12 cellular contexts compared by ENCODE assay signal in the genomic region with DNA sequence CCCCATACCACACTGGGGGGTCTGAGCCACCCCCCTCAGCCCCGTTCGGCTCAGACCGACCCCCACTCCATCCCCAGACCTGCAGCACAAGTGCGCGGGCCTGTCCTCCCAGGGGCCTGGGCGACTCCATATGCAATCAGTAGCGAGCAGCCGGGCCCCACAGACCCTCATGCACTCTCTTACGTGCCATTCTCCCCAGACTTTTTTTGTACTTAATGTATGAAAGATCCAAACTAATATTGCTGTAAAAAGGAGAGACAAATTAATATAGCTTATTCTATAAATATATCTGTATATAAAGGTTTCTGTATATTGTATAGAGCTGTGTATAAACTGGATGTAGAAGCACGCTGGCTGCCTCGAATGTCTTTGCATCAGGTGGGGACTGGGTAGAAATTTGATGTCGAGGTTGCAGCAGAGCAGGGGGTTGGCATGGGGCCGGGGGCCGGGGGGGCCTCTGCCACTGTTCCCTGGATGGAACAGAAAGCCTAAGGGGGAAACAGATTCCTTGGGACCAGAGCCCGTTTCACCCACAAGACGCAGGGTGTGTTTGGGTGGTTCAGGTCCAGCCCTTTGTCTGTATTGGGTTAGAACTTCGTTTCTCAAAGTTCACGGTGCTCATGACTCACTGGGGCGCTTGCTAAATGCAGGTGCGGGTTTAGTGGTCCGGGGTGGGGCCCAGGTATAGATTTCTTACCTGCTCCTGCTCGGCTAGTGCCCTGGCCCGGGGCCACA.
"Had no signal": no experiment of that assay in that cellular context is flagged by ENCODE, and none has a peak within 500 bp of the region (broad histone marks: within the 10 kb centered on the region; RNA-seq: fewer than 3 reads in every experiment).

No MANE protein-coding gene starts in this region.

- H3K36me3 ChIP-seq: breast epithelium, prostate gland, thyroid gland, vagina had no signal

- H3K4me3 ChIP-seq: breast epithelium, gastroesophageal sphincter, lower lobe of right lung, prostate gland, stomach, thyroid gland, vagina had no signal

- H3K9me3 ChIP-seq: breast epithelium, gastroesophageal sphincter, lower lobe of right lung, prostate gland, stomach, thyroid gland, vagina had no signal

- H3K4me3 Mint-ChIP-seq: activated CD4-positive, alpha-beta T cell treated with anti-CD3 and anti-CD28 coated beads, Interleukin-2, amount 10 ng/mL, durations not matched to agents 7 days and 5 days; activated naive CD8-positive, alpha-beta T cell treated with anti-CD3 and anti-CD28 coated beads, Interleukin-2, amount 10 ng/mL, durations not matched to agents 7 days and 5 days; natural killer cell; T-helper 2 cell treated with Interferon-gamma antibody and Interleukin-4, amounts not matched to agents 5 μg/mL and 100 μg/mL, for 36 hours had no signal

- H3K4me1 ChIP-seq: breast epithelium, prostate gland had no signal

- H3K27me3 ChIP-seq: breast epithelium, thyroid gland, vagina had no signal

- H3K9me3 Mint-ChIP-seq: activated CD4-positive, alpha-beta T cell treated with anti-CD3 and anti-CD28 coated beads, Interleukin-2, amount 10 ng/mL, durations not matched to agents 7 days and 5 days; activated naive CD8-positive, alpha-beta T cell treated with anti-CD3 and anti-CD28 coated beads, Interleukin-2, amount 10 ng/mL, durations not matched to agents 7 days and 5 days; natural killer cell; T-helper 2 cell treated with Interferon-gamma antibody and Interleukin-4, amounts not matched to agents 5 μg/mL and 100 μg/mL, for 36 hours had no signal

- H3K27ac ChIP-seq: breast epithelium, epithelial cell of prostate, gastroesophageal sphincter, lower lobe of right lung, prostate gland, thyroid gland, vagina had no signal

- H3K36me3 Mint-ChIP-seq: activated naive CD8-positive, alpha-beta T cell treated with anti-CD3 and anti-CD28 coated beads, Interleukin-2, amount 10 ng/mL, durations not matched to agents 7 days and 5 days; natural killer cell had no signal

- H3K4me1 Mint-ChIP-seq: activated naive CD8-positive, alpha-beta T cell treated with anti-CD3 and anti-CD28 coated beads, Interleukin-2, amount 10 ng/mL, durations not matched to agents 7 days and 5 days; natural killer cell had no signal

- H3K27ac Mint-ChIP-seq: activated CD4-positive, alpha-beta T cell treated with anti-CD3 and anti-CD28 coated beads, Interleukin-2, amount 10 ng/mL, durations not matched to agents 7 days and 5 days; activated naive CD8-positive, alpha-beta T cell treated with anti-CD3 and anti-CD28 coated beads, Interleukin-2, amount 10 ng/mL, durations not matched to agents 7 days and 5 days; natural killer cell; T-helper 2 cell treated with Interferon-gamma antibody and Interleukin-4, amounts not matched to agents 5 μg/mL and 100 μg/mL, for 36 hours had no signal
